In genomic region chrX:133980832-133981588, GRCh38 we compare ENCODE assay signal across 26 cellular contexts. TPM values are rescaled to one million over a fixed set of nuclear protein-coding genes. Genes with fewer than 3 reads are reported as not detected.
"Had no signal": no experiment of that assay in that cellular context is flagged by ENCODE, and none has a peak within 500 bp of the region (broad histone marks: within the 10 kb centered on the region; RNA-seq: fewer than 3 reads in every experiment).

No MANE protein-coding gene starts in this region.

- H3K36me3 Mint-ChIP-seq: T-cell had no signal

- H3K4me1 Mint-ChIP-seq: activated naive CD8-positive, alpha-beta T cell treated with anti-CD3 and anti-CD28 coated beads, Interleukin-2, amount 50 U/mL, for 24 hours had no signal

- DNase-seq: activated CD4-positive, alpha-beta T cell treated with anti-CD3 and anti-CD28 coated beads for 1 hour; activated CD4-positive, alpha-beta T cell treated with anti-CD3 and anti-CD28 coated beads, Interleukin-2, amount 50 U/mL, for 1 hour; activated CD8-positive, alpha-beta T cell treated with anti-CD3 and anti-CD28 coated beads, Interleukin-2, amount 10 ng/mL, durations not matched to agents 7 days and 5 days; activated gamma-delta T cell; activated naive CD4-positive, alpha-beta T cell treated with anti-CD3 and anti-CD28 coated beads, Interleukin-2, amount 50 U/mL, for 16 hours; activated naive CD8-positive, alpha-beta T cell treated with anti-CD3 and anti-CD28 coated beads, Interleukin-2, amount 50 U/mL, for 24 hours; anterior cingulate cortex; brain microvascular endothelial cell; caudate nucleus; effector CD4-positive, alpha-beta T cell; erythroblast; head of caudate nucleus; islet precursor cell; left cardiac atrium; spleen; T-cell; tibial artery; WERI-Rb-1 had no signal

- H3K27ac Mint-ChIP-seq: activated CD8-positive, alpha-beta T cell treated with anti-CD3 and anti-CD28 coated beads, Interleukin-2, amount 10 ng/mL, durations not matched to agents 7 days and 5 days; activated naive CD8-positive, alpha-beta T cell treated with anti-CD3 and anti-CD28 coated beads, Interleukin-2, amount 50 U/mL, for 24 hours; activated T-helper 1 cell treated with anti-CD3 and anti-CD28 coated beads, Interleukin-12 subunit alpha, Interleukin-12 subunit beta, Interleukin-2, Interleukin-4 antibody, amounts not matched to agents 30 ng/mL and 10 ng/mL and 1 ng/mL, durations not matched to agents 14 hours and 24 hours and 36 hours; dendritic cell treated with granulocyte-macrophage colony-stimulating factor and Interleukin-4, amounts not matched to agents 40 ng/mL and 50 ng/mL, for 4 days; stimulated activated naive CD8-positive, alpha-beta T cell treated with anti-CD3 and anti-CD28 coated beads, Interleukin-15, Interleukin-2, amounts not matched to agents 100 ng/mL and 50 ng/mL, for 24 hours; T-cell; T-helper 2 cell treated with Interferon-gamma antibody and Interleukin-4, amounts not matched to agents 5 μg/mL and 100 μg/mL, for 36 hours had no signal

- FAIRE-seq: TTC549, urothelium cell line had no signal

- H3K9me3 ChIP-seq: gastroesophageal sphincter, spleen, tibial artery had no signal

- H3K4me3 Mint-ChIP-seq: activated CD8-positive, alpha-beta T cell treated with anti-CD3 and anti-CD28 coated beads, Interleukin-2, amount 10 ng/mL, durations not matched to agents 7 days and 5 days; activated naive CD8-positive, alpha-beta T cell treated with anti-CD3 and anti-CD28 coated beads, Interleukin-2, amount 50 U/mL, for 24 hours; activated T-helper 1 cell treated with anti-CD3 and anti-CD28 coated beads, Interleukin-12 subunit alpha, Interleukin-12 subunit beta, Interleukin-2, Interleukin-4 antibody, amounts not matched to agents 30 ng/mL and 10 ng/mL and 1 ng/mL, durations not matched to agents 14 hours and 24 hours and 36 hours; dendritic cell treated with granulocyte-macrophage colony-stimulating factor and Interleukin-4, amounts not matched to agents 40 ng/mL and 50 ng/mL, for 4 days; stimulated activated naive CD8-positive, alpha-beta T cell treated with anti-CD3 and anti-CD28 coated beads, Interleukin-15, Interleukin-2, amounts not matched to agents 100 ng/mL and 50 ng/mL, for 24 hours; T-cell; T-helper 2 cell treated with Interferon-gamma antibody and Interleukin-4, amounts not matched to agents 5 μg/mL and 100 μg/mL, for 36 hours had no signal

- H3K9me3 Mint-ChIP-seq: activated naive CD8-positive, alpha-beta T cell treated with anti-CD3 and anti-CD28 coated beads, Interleukin-2, amount 50 U/mL, for 24 hours; activated T-helper 1 cell treated with anti-CD3 and anti-CD28 coated beads, Interleukin-12 subunit alpha, Interleukin-12 subunit beta, Interleukin-2, Interleukin-4 antibody, amounts not matched to agents 30 ng/mL and 10 ng/mL and 1 ng/mL, durations not matched to agents 14 hours and 24 hours and 36 hours; dendritic cell treated with granulocyte-macrophage colony-stimulating factor and Interleukin-4, amounts not matched to agents 40 ng/mL and 50 ng/mL, for 4 days; stimulated activated naive CD8-positive, alpha-beta T cell treated with anti-CD3 and anti-CD28 coated beads, Interleukin-15, Interleukin-2, amounts not matched to agents 100 ng/mL and 50 ng/mL, for 24 hours; T-cell; T-helper 2 cell treated with Interferon-gamma antibody and Interleukin-4, amounts not matched to agents 5 μg/mL and 100 μg/mL, for 36 hours had no signal

- H3K4me3 ChIP-seq: gastroesophageal sphincter, spleen, tibial artery had no signal

- H3K36me3 ChIP-seq: brain microvascular endothelial cell, gastroesophageal sphincter, spleen, tibial artery, WERI-Rb-1 had no signal

- H3K27ac ChIP-seq: brain microvascular endothelial cell, gastroesophageal sphincter, spleen, tibial artery, WERI-Rb-1 had no signal

- ATAC-seq: activated CD8-positive, alpha-beta T cell treated with anti-CD3 and anti-CD28 coated beads, Interleukin-2, amount 10 ng/mL, durations not matched to agents 7 days and 5 days; activated naive CD8-positive, alpha-beta T cell treated with anti-CD3 and anti-CD28 coated beads, Interleukin-2, amount 50 U/mL, for 24 hours; gastroesophageal sphincter; left cardiac atrium; T-cell had no signal

RNA-seq across cellular contexts. Expression of gene GPC3, which starts 4.4 kb away (rescaled TPM):
- total RNA-seq: myocyte had no signal
